ENCODE assay signal across 8 cellular contexts in genomic region chrX:48631376-48632090, GRCh38. TPM values are rescaled to one million over a fixed set of nuclear protein-coding genes. Genes with fewer than 3 reads are reported as not detected.
DNase-seq lines count a peak whose midpoint lies in the region; ATAC-seq and TF ChIP-seq lines count a peak whose summit lies in the region.

No MANE protein-coding gene starts in this region.

- H3K4me1 ChIP-seq in breast epithelium: no peaks in the 10 kb centered on the region

- peak overlapping the region; percentile 30 to 53 (median 38) for H3K4me3 Mint-ChIP-seq in immature natural killer cell

- H3K9me3 ChIP-seq in breast epithelium: no peaks in the 10 kb centered on the region

- H3K36me3 ChIP-seq in breast epithelium: no peaks in the 10 kb centered on the region

- intact Hi-C loops in breast epithelium (cut with DNase I; ENCODE audit: low total_unique reads): no loop called here

- peak overlapping the region in 5 of 6 donors; percentile 19 to 55 (median 39) for H3K27ac Mint-ChIP-seq in immature natural killer cell

- H3K27ac ChIP-seq in VCaP (peak overlapping the region; percentile 15; the same call in 1 of the 2 replicates), breast epithelium (no peak overlapping the region)

- in situ Hi-C loops in G401 (cut with HindIII; ENCODE audit: low sequenced_read_pairs): no loop called here

- H3K36me3 Mint-ChIP-seq in immature natural killer cell: no peaks in the 10 kb centered on the region

- TF ChIP-seq POLR2A in breast epithelium (IDR thresholded peaks at IDR 0.05): no peak

- TF ChIP-seq CTCF in VCaP (conservative IDR thresholded peaks at IDR 0.05) (peak; percentile 42), breast epithelium (IDR thresholded peaks at IDR 0.05) (peak in 2 of 3 donors; percentile 30 to 60)

- ATAC-seq in HG02623 (IDR thresholded peaks at IDR 0.05; ENCODE audit: unreplicated experiment) (peak; percentile 72), GM21526 (IDR thresholded peaks at IDR 0.05; ENCODE audit: low FRiP score, unreplicated experiment) (no peak)

- peaks cover 0 to 3% of the 10 kb centered on the region in 2 donors for H3K27me3 ChIP-seq in breast epithelium

- H3K4me3 ChIP-seq in breast epithelium: no peak overlapping the region

- H3K27me3 Mint-ChIP-seq in immature natural killer cell (ENCODE audit: low read depth in 3 of 3): peaks cover 0 to 3% (median 2%) of the 10 kb centered on the region in 3 donors

- H3K4me1 Mint-ChIP-seq in immature natural killer cell: peaks cover 5 to 9% of the 10 kb centered on the region in 2 donors

- no peaks in the 10 kb centered on the region for H3K9me3 Mint-ChIP-seq in immature natural killer cell

- DNase-seq in G401 (ENCODE audit: low spot score): peak; percentile 94
- DNase-seq in NCI-H2107 (lab: John Stamatoyannopoulos, UW): peak; percentile 92
- peak; percentile 64 for DNase-seq in breast epithelium (ENCODE audit: low spot score in 2 of 2)
- DNase-seq in immature natural killer cell: peak; percentile 66 to 78 (median 74)
- peak; percentile 16 for DNase-seq in stimulated activated CD4-positive, alpha-beta T cell treated with anti-CD3 and anti-CD28 coated beads, Interleukin-12 subunit alpha, Interleukin-12 subunit beta, amount 100 ng/mL, for 4 hours

RNA-seq across cellular contexts. Expression of gene WDR13, which starts 34.2 kb away (rescaled TPM):
- total RNA-seq in G401 (2014; rRNA removed; shearing (Covaris generic)): 71.3 and 76.8 TPM in 2 replicates
- total RNA-seq in breast epithelium: 100 to 1,000 TPM in 1 of 3 donors, 10 to 100 TPM in 2; 97.2 to 113 (median 97.7) TPM
- polyA plus RNA-seq in immature natural killer cell: 10 to 100 TPM; 67.1 to 78.1 (median 75.4) TPM

RNA-seq across cellular contexts. Expression of gene WAS, which starts 52.1 kb away (rescaled TPM):
- total RNA-seq in G401 (2014; rRNA removed; shearing (Covaris generic)): not detected in 2 replicates
- total RNA-seq in breast epithelium: 10 to 100 TPM in 1 of 3 donors, 1 to 10 TPM in 2; 2.3 to 12.5 (median 6.0) TPM
- 10 to 100 TPM; 15.2 to 43.0 (median 18.3) TPM for polyA plus RNA-seq in immature natural killer cell

RNA-seq across cellular contexts. Expression of gene RBM3, which starts 57.2 kb away (rescaled TPM):
- 297 and 376 TPM in 2 replicates for total RNA-seq in G401 (2014; rRNA removed; shearing (Covaris generic))
- total RNA-seq in breast epithelium: 100 to 1,000 TPM; 152 to 328 (median 213) TPM
- 100 to 1,000 TPM; 251 to 286 (median 252) TPM for polyA plus RNA-seq in immature natural killer cell

Comparison
In these comparisons a context has a peak if more than half of its experiments do, and no peak if none do; other contexts are left out.
1. DNase-seq: peak in every context shown above with its lines; median percentile 94 in G401; 92 in NCI-H2107; 74 in immature natural killer cell; 64 in breast epithelium; 16 in stimulated activated CD4-positive, alpha-beta T cell treated with anti-CD3 and anti-CD28 coated beads, Interleukin-12 subunit alpha, Interleukin-12 subunit beta, amount 100 ng/mL, for 4 hours.